Comparison of ENCODE assay signal across 25 cellular contexts in genomic region chr10:50648935-50649227, GRCh38. TPM values are rescaled to one million over a fixed set of nuclear protein-coding genes. Genes with fewer than 3 reads are reported as not detected.
DNase-seq lines count a peak whose midpoint lies in the region; ATAC-seq, FAIRE-seq and TF ChIP-seq lines count a peak whose summit lies in the region.
"Had no signal": no experiment of that assay in that cellular context is flagged by ENCODE, and none has a peak within 500 bp of the region (broad histone marks: within the 10 kb centered on the region; RNA-seq: fewer than 3 reads in every experiment).

No MANE protein-coding gene starts in this region.

- TF ChIP-seq EP300 in A549 (IDR thresholded peaks at IDR 0.05) (no peak), esophagus muscularis mucosa (IDR thresholded peaks at IDR 0.05) (no peak)

- peaks cover 23 to 37% (median 29%) of the 10 kb centered on the region in 3 donors for H3K4me1 Mint-ChIP-seq in IgD-negative memory B cell
- H3K4me1 Mint-ChIP-seq in naive B cell = peaks cover 29 to 67% (median 61%) of the 10 kb centered on the region in 3 donors
- H3K4me1 Mint-ChIP-seq in Caco-2 (ENCODE audit: low read depth, unreplicated experiment) = no peaks in the 10 kb centered on the region

- H3K27ac ChIP-seq in A549 (no peak overlapping the region), esophagus muscularis mucosa (replicated peaks in 1 of 4) (no peak overlapping the region)
- H3K27ac ChIP-seq: 22Rv1; BLaER1 treated with 17β-estradiol and CSF1 and Interleukin-3, amounts not matched to agents 10 nM and 100 nM; KMS-11 had no signal

- intact Hi-C loops in esophagus muscularis mucosa (cut with DNase I) = no loop called here
- intact Hi-C loops in Caco-2 (cut with micrococcal nuclease; ENCODE audit: unreplicated experiment) = no loop called here

- H3K9me3 Mint-ChIP-seq in IgD-negative memory B cell = no peaks in the 10 kb centered on the region
- H3K9me3 Mint-ChIP-seq in naive B cell = no peaks in the 10 kb centered on the region
- H3K9me3 Mint-ChIP-seq in Caco-2 (ENCODE audit: unreplicated experiment) = no peaks in the 10 kb centered on the region
- H3K9me3 Mint-ChIP-seq: CD4-positive, alpha-beta T cell had no signal

- H3K9me3 ChIP-seq in A549 = no peaks in the 10 kb centered on the region
- no peaks in the 10 kb centered on the region for H3K9me3 ChIP-seq in esophagus muscularis mucosa
- H3K9me3 ChIP-seq in Caco-2 = no peaks in the 10 kb centered on the region
- H3K9me3 ChIP-seq: SK-N-SH had no signal

- DNase-seq in A549 (ENCODE audit: low read depth in 1 of 2, low spot score in 1 of 2) (no peak), esophagus muscularis mucosa (ENCODE audit: extremely low spot score) (peak; percentile 3), naive B cell (no peak), midbrain (lab: John Stamatoyannopoulos, UW) (no peak), MV-4-11 (lab: John Stamatoyannopoulos, UW) (no peak), Caco-2 (no peak)
- DNase-seq: ACHN; CD4-positive, alpha-beta T cell; EL; GDM1; NCI-H1092; NCI-H1417 treated with DMSO at 0.1 percent for 48 hours; NCI-H1694 treated with DMSO at 0.1 percent for 48 hours; NCI-H2081; NCI-H2171; NCI-H226; NCI-H510A; NCI-H69; SK-N-SH had no signal

- no peak for TF ChIP-seq RAD21 in A549 (conservative IDR thresholded peaks at IDR 0.05 in 1 of 2, IDR thresholded peaks at IDR 0.05 in 1 of 2)

- H3K27ac Mint-ChIP-seq in IgD-negative memory B cell = peak overlapping the region in 2 of 3 donors; percentile 11 to 91
- H3K27ac Mint-ChIP-seq in naive B cell = peak overlapping the region; percentile 3 to 94 (median 76)
- no peak overlapping the region for H3K27ac Mint-ChIP-seq in Caco-2 (ENCODE audit: unreplicated experiment)
- H3K27ac Mint-ChIP-seq: CD4-positive, alpha-beta T cell had no signal

- peak overlapping the region in 1 of 4 donors; percentile 55 for H3K4me3 Mint-ChIP-seq in IgD-negative memory B cell
- H3K4me3 Mint-ChIP-seq in naive B cell = peak overlapping the region in 7 of 8 donors; percentile 0 to 54 (median 39)
- no peak overlapping the region for H3K4me3 Mint-ChIP-seq in Caco-2 (ENCODE audit: unreplicated experiment)
- H3K4me3 Mint-ChIP-seq: CD4-positive, alpha-beta T cell had no signal

- POLR2A ChIA-PET in A549 (lab: Yijun Ruan, JAX) (no interaction called here), Caco-2 (lab: Charles Lee) (no interaction called here)

- TF ChIP-seq POLR2A in A549 (IDR thresholded peaks at IDR 0.05; ENCODE audit: low read length) = no peak
- no peak for TF ChIP-seq POLR2A in esophagus muscularis mucosa (IDR thresholded peaks at IDR 0.05; ENCODE audit: low read depth)

- H3K36me3 ChIP-seq in esophagus muscularis mucosa = no peaks in the 10 kb centered on the region
- H3K36me3 ChIP-seq in Caco-2 (ENCODE audit: control insufficient read depth, insufficient read depth, low read length) = no peaks in the 10 kb centered on the region
- H3K36me3 ChIP-seq: BLaER1 treated with 17β-estradiol and CSF1 and Interleukin-3, amounts not matched to agents 10 nM and 100 nM had no signal

- H3K4me1 ChIP-seq in A549 = no peaks in the 10 kb centered on the region
- H3K4me1 ChIP-seq in esophagus muscularis mucosa = peaks cover 0 to 6% (median 5%) of the 10 kb centered on the region in 4 donors
- peaks cover 24% of the 10 kb centered on the region; the same call in 1 of the 2 replicates for H3K4me1 ChIP-seq in Caco-2

- no peak for FAIRE-seq in A549 (lab: Jason Lieb, UNC)
- FAIRE-seq: H54, RCC 7860 had no signal

- H3K27me3 ChIP-seq in esophagus muscularis mucosa = no peaks in the 10 kb centered on the region
- no peaks in the 10 kb centered on the region for H3K27me3 ChIP-seq in Caco-2 (replicated peaks; ENCODE audit: control insufficient read depth, insufficient read depth, low read length)
- H3K27me3 ChIP-seq: BLaER1 treated with 17β-estradiol and CSF1 and Interleukin-3, amounts not matched to agents 10 nM and 100 nM had no signal

- H3K4me3 ChIP-seq in A549 = no peak overlapping the region
- no peak overlapping the region for H3K4me3 ChIP-seq in esophagus muscularis mucosa
- no peak overlapping the region for H3K4me3 ChIP-seq in Caco-2 (ENCODE audit: low read depth, low read length)
- H3K4me3 ChIP-seq: BLaER1 treated with 17β-estradiol and CSF1 and Interleukin-3, amounts not matched to agents 10 nM and 100 nM had no signal

- BruUV-seq in Caco-2 (replicated peaks; lab: Mats Ljungman, UMichigan) = no TSS peak

- CTCF ChIA-PET in A549 (lab: Yijun Ruan, JAX) = interaction anchor here (1.3 to 1.6 kb wide), 2 partner anchors 12 to 424 kb away, joined by 3 to 4 read pairs; no protein-coding TSS in a partner anchor
- CTCF ChIA-PET in Caco-2 (lab: Charles Lee) = no interaction called here

- no peak for TF ChIP-seq CTCF in A549 (IDR thresholded peaks at IDR 0.05)
- no peak for TF ChIP-seq CTCF in esophagus muscularis mucosa (IDR thresholded peaks at IDR 0.05)
- TF ChIP-seq CTCF in Caco-2 (IDR thresholded peaks at IDR 0.05; ENCODE audit: insufficient read depth in 1 of 2, low read depth in 1 of 2, low read length in 1 of 2, severe bottlenecking in 1 of 2, unreplicated experiment in 1 of 2) = no peak

- ATAC-seq in A549 (no peak), naive B cell (ENCODE audit: low read depth in 2 of 2) (no peak)

- WGBS in A549 (ENCODE audit: missing lambda C conversion rate) = 64% methylated on average over 1 of the region's 1 CpG
- WGBS in esophagus muscularis mucosa = 75% methylated on average over 1 of the region's 1 CpG

- no peak overlapping the region for H3K4me2 ChIP-seq in A549
- H3K4me2 ChIP-seq: KMS-11, SK-N-SH had no signal

- H3K27me3 Mint-ChIP-seq in IgD-negative memory B cell (no peaks in the 10 kb centered on the region), naive B cell (no peaks in the 10 kb centered on the region), Caco-2 (ENCODE audit: insufficient read depth, unreplicated experiment) (peaks cover 3% of the 10 kb centered on the region)
- H3K27me3 Mint-ChIP-seq: CD4-positive, alpha-beta T cell had no signal

- H3K36me3 Mint-ChIP-seq in IgD-negative memory B cell (no peaks in the 10 kb centered on the region), naive B cell (no peaks in the 10 kb centered on the region), Caco-2 (ENCODE audit: insufficient read depth, unreplicated experiment) (peaks cover 4% of the 10 kb centered on the region)

TF ChIP-seq in A549, 52 proteins besides CTCF, POLR2A, EP300 and RAD21:
- TF ChIP-seq MAFK (IDR thresholded peaks at IDR 0.05; ENCODE audit: partially characterized antibody) (peak; percentile 66), HOXA7 (CRISPR knock-in tag; IDR thresholded peaks at IDR 0.05) (no peak)

RNA-seq across cellular contexts. Expression of gene SGMS1, which starts 25.1 kb away (rescaled TPM):
- polyA plus RNA-seq in A549 (2011; rRNA removed) = 28.2 TPM in 2 replicates
- polyA plus RNA-seq in A549 (2012; cell fraction: cytosol; rRNA removed) = 15.3 and 21.3 TPM in 2 replicates
- 17.9 and 19.2 TPM in 2 replicates for polyA plus RNA-seq in A549 (2012; cell fraction: nucleus; rRNA removed)
- polyA plus RNA-seq in A549 (2017; fragmentation: RNase III; extraction: RNeasy Plus Mini Kit Qiagen cat#74134 plus additional on column Dnase treatment) = 20.2 to 23.2 TPM (median 22.7 TPM) in 3 replicates
- polyA minus RNA-seq in A549 (2011; rRNA and poly(A)+ RNA removed) = 23.8 and 26.8 TPM in 2 replicates
- polyA plus RNA-seq in IgD-negative memory B cell = 12.4 TPM
- total RNA-seq in esophagus muscularis mucosa = 100 to 1,000 TPM in 1 of 4 donors, 10 to 100 TPM in 3; 64.3 to 132 (median 87.0) TPM
- polyA plus RNA-seq in naive B cell (ENCODE audit: low read depth in 6 of 6) = 10 to 100 TPM; 14.2 to 21.7 (median 16.7) TPM
- 30.5 and 34.8 TPM in 2 replicates for total RNA-seq in Caco-2 (2022)
